ENCODE assay signal across 22 cellular contexts in the genomic region with DNA sequence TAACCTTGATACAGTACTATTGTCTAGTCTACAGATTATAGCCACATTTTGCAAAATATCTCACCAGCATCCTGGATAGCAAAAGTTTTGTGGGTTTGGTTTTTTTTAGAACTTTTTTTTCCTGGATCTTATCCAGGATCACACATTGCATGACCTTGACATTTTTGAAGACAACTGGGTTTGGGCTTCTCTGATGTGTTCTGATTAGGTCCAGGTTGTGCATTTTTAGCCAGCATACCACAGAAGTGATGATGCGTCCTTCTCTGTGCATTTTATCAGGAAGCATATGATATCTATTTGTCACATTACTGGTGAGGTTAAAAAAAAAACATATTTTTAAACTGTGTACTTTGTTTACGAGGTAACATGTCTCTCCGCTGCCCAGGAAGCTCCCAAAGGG.
"Had no signal": no experiment of that assay in that cellular context is flagged by ENCODE, and none has a peak within 500 bp of the region (broad histone marks: within the 10 kb centered on the region; RNA-seq: fewer than 3 reads in every experiment).

No MANE protein-coding gene starts in this region.

- H3K4me2 ChIP-seq: smooth muscle cell had no signal

- H3K4me1 ChIP-seq: lower lobe of right lung had no signal

- H3K27ac ChIP-seq: lower lobe of right lung, stomach, suprapubic skin, tibial nerve had no signal

- DNase-seq: activated CD4-positive, alpha-beta T cell treated with anti-CD3 and anti-CD28 coated beads for 48 hours; activated CD8-positive, alpha-beta memory T cell treated with anti-CD3 and anti-CD28 coated beads, Interleukin-2, amount 10 ng/mL, durations not matched to agents 7 days and 5 days; activated CD8-positive, alpha-beta T cell treated with anti-CD3 and anti-CD28 coated beads for 36 hours; activated gamma-delta T cell; activated naive CD4-positive, alpha-beta T cell treated with anti-CD3 and anti-CD28 coated beads, Interleukin-2, amount 50 U/mL, for 16 hours; activated naive CD8-positive, alpha-beta T cell treated with anti-CD3 and anti-CD28 coated beads, Interleukin-2, amount 50 U/mL, for 24 hours; activated T-cell treated with anti-CD3 and anti-CD28 coated beads for 4 hours; caudate nucleus; effector CD8-positive, alpha-beta T cell; erythroblast; heart right ventricle; lower lobe of right lung; naive thymus-derived CD4-positive, alpha-beta T cell; stimulated activated CD4-positive, alpha-beta T cell treated with anti-CD3 and anti-CD28 coated beads, Interleukin-15, amount 100 ng/mL, for 24 hours; stomach; T-helper 1 cell had no signal

- H3K27me3 ChIP-seq: stomach, suprapubic skin, tibial nerve had no signal

- H3K36me3 ChIP-seq: heart right ventricle, lower lobe of right lung, stomach, suprapubic skin, tibial nerve had no signal

- H3K4me3 ChIP-seq: heart right ventricle, lower lobe of right lung, smooth muscle cell, stomach, suprapubic skin, tibial nerve had no signal

- H3K9me3 ChIP-seq: lower lobe of right lung, stomach, suprapubic skin, tibial nerve had no signal

- ATAC-seq: activated CD8-positive, alpha-beta memory T cell treated with anti-CD3 and anti-CD28 coated beads, Interleukin-2, amount 10 ng/mL, durations not matched to agents 7 days and 5 days; activated CD8-positive, alpha-beta T cell treated with anti-CD3 and anti-CD28 coated beads for 36 hours; activated naive CD8-positive, alpha-beta T cell treated with anti-CD3 and anti-CD28 coated beads, Interleukin-2, amount 50 U/mL, for 24 hours; left lobe of liver; lower lobe of right lung; naive thymus-derived CD4-positive, alpha-beta T cell; sciatic nerve; stimulated activated memory B cell treated with anti-CD40 and anti-IgM and Interleukin-4, amounts not matched to agents 10 μg/mL and 1 μg/mL and 100 μg/mL, for 72 hours had no signal
